ENCODE assay signal across 18 cellular contexts in genomic region chrX:128287693-128288092, GRCh38.
"Had no signal": no experiment of that assay in that cellular context is flagged by ENCODE, and none has a peak within 500 bp of the region (broad histone marks: within the 10 kb centered on the region; RNA-seq: fewer than 3 reads in every experiment).

No MANE protein-coding gene starts in this region.

- H3K4me1 Mint-ChIP-seq: natural killer cell, neural crest cell had no signal

- H3K4me3 Mint-ChIP-seq: natural killer cell, neural crest cell had no signal

- H3K36me3 ChIP-seq: colonic mucosa, ovary, right atrium auricular region, sigmoid colon, stomach had no signal

- ATAC-seq: left lobe of liver, natural killer cell had no signal

- H3K4me1 ChIP-seq: colonic mucosa, right atrium auricular region, sigmoid colon, stomach had no signal

- H3K4me3 ChIP-seq: colonic mucosa, ovary, right atrium auricular region, sigmoid colon, skin epidermis, stomach had no signal

- DNase-seq: colonic mucosa; dermis blood vessel endothelial cell; erythroblast; islet precursor cell; natural killer cell; nucleus accumbens; ovary; sigmoid colon; stimulated activated CD4-positive, alpha-beta T cell treated with anti-CD3 and anti-CD28 coated beads, Interleukin-2, amount 100 ng/mL, for 24 hours; stimulated activated CD4-positive, alpha-beta T cell treated with anti-CD3 and anti-CD28 coated beads, Interleukin-4, amount 100 ng/mL, for 4 hours; stimulated activated naive CD4-positive, alpha-beta T cell; stomach; substantia nigra; trophoblast cell had no signal

- H3K27ac ChIP-seq: colonic mucosa, ovary, right atrium auricular region, sigmoid colon, skin epidermis, stomach had no signal

- H3K9me3 ChIP-seq: colonic mucosa, ovary, right atrium auricular region, sigmoid colon had no signal

- H3K27ac Mint-ChIP-seq: natural killer cell had no signal

- H3K36me3 Mint-ChIP-seq: natural killer cell had no signal

- H3K27me3 ChIP-seq: colonic mucosa, right atrium auricular region, sigmoid colon, stomach had no signal
